Comparison of ENCODE assay signal across 1 cellular context in the genomic region with DNA sequence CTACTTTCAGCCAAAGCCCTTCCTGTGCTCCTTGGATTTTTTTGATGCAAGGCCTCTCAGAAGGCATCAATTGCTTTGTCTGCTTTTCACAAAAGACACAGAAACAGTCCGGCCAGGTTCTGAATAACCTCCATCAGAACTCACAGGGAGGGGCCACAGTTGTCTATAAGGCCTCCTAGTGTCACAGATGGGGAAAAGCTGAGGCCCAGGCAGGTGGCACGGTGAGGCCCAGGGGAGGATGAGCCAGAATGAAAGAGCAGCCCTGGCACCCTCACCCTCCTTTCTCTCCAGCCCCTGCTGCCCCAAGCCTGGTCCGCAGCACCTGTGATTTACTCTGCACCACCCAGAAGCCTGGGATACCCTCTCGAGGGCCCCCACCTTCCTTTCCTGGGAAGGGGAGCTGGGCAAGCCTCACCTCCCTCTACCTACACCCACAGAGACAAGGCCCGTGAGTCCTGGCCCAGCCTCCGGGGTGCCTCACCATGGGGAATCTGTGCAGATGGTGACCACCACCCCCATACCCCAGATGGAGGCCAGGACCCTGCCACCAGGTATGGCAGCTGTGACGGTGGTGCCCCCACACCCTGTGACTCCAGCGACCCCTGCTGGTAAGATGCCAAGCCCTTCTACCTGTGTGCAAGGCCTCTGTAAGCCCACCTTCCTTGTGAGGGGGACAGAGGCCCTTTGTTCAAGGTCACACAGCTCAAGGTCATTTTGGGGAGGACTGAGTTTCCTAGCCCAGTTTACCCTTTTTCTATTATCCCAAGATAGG.
A peak's percentile ranks its signal among the peaks of the same experiment; 100 is the strongest.
TF ChIP-seq lines count a peak whose summit lies in the region.

No MANE protein-coding gene starts in this region.

TF ChIP-seq in GM12878, 131 proteins besides CTCF, POLR2A, EP300 and RAD21:
- peak; percentile 16; the same call in 1 of the 2 replicates for TF ChIP-seq SMC3 (IDR thresholded peaks at IDR 0.05; ENCODE audit: borderline replicate concordance, low read length)
- no peak for TF ChIP-seq E2F8 (IDR thresholded peaks at IDR 0.05; ENCODE audit: low read depth, partially characterized antibody)
- TF ChIP-seq MEF2B (IDR thresholded peaks at IDR 0.05; ENCODE audit: partially characterized antibody, poor library complexity, severe bottlenecking), result no peak
- no peak for TF ChIP-seq SMAD1 (IDR thresholded peaks at IDR 0.05; ENCODE audit: low read depth, partially characterized antibody)
